In genomic region chr16:53098526-53099317, GRCh38 we compare ENCODE assay signal across 8 cellular contexts. TPM values are rescaled to one million over a fixed set of nuclear protein-coding genes. Genes with fewer than 3 reads are reported as not detected.
DNase-seq lines count a peak whose midpoint lies in the region; ATAC-seq and TF ChIP-seq lines count a peak whose summit lies in the region.

No MANE protein-coding gene starts in this region.

- H3K4me3 ChIP-seq in AG10803 (ENCODE audit: low read length) (peak overlapping the region; percentile 52), mucosa of rectum (ENCODE audit: low read length in 2 of 2) (peak overlapping the region; percentile 71), stomach (peak overlapping the region; percentile 40 to 50 (median 44))

- peaks cover 5% of the 10 kb centered on the region for H3K36me3 Mint-ChIP-seq in activated CD8-positive, alpha-beta memory T cell treated with anti-CD3 and anti-CD28 coated beads, Interleukin-2, amount 10 ng/mL, durations not matched to agents 7 days and 5 days

- H3K4me3 Mint-ChIP-seq in activated CD8-positive, alpha-beta memory T cell treated with anti-CD3 and anti-CD28 coated beads, Interleukin-2, amount 10 ng/mL, durations not matched to agents 7 days and 5 days = peak overlapping the region; percentile 68

- H3K27me3 Mint-ChIP-seq in activated CD8-positive, alpha-beta memory T cell treated with anti-CD3 and anti-CD28 coated beads, Interleukin-2, amount 10 ng/mL, durations not matched to agents 7 days and 5 days = no peaks in the 10 kb centered on the region

- H3K9me3 ChIP-seq in mucosa of rectum (ENCODE audit: control insufficient read depth in 2 of 2, low read length in 2 of 2) (no peaks in the 10 kb centered on the region), stomach (no peaks in the 10 kb centered on the region)

- TF ChIP-seq CTCF in AG10803 (conservative IDR thresholded peaks at IDR 0.05; ENCODE audit: low read length) = no peak
- TF ChIP-seq CTCF in stomach (IDR thresholded peaks at IDR 0.05) = no peak

- peak overlapping the region; percentile 57 to 67 for H3K9ac ChIP-seq in mucosa of rectum (ENCODE audit: low read depth in 1 of 2, low read length in 2 of 2)

- H3K27ac ChIP-seq in mucosa of rectum (ENCODE audit: low read depth in 2 of 2, low read length in 2 of 2) (peak overlapping the region; percentile 97), stomach (peak overlapping the region; percentile 90 to 98 (median 96))

- H3K4me1 Mint-ChIP-seq in activated CD8-positive, alpha-beta memory T cell treated with anti-CD3 and anti-CD28 coated beads, Interleukin-2, amount 10 ng/mL, durations not matched to agents 7 days and 5 days = peaks cover 36% of the 10 kb centered on the region

- 15 to 26% (median 19%) methylated on average over 14 to 16 of the region's 16 CpGs for WGBS in stomach, 5 donors

- TF ChIP-seq EP300 in stomach (IDR thresholded peaks at IDR 0.05) = no peak

- H3K27me3 ChIP-seq in mucosa of rectum (ENCODE audit: control insufficient read depth in 2 of 2, insufficient read depth in 2 of 2, low read length in 2 of 2) (no peaks in the 10 kb centered on the region), stomach (no peaks in the 10 kb centered on the region)

- intact Hi-C loops in stomach (cut with DNase I; ENCODE audit: low total_unique reads) = no loop called here

- H3K4me1 ChIP-seq in mucosa of rectum (ENCODE audit: control insufficient read depth in 2 of 2, insufficient read depth in 2 of 2, low read length in 2 of 2) (peaks cover 27 to 52% of the 10 kb centered on the region in 2 donors), stomach (peaks cover 38 to 72% (median 56%) of the 10 kb centered on the region in 4 donors)

- no peaks in the 10 kb centered on the region for H3K9me3 Mint-ChIP-seq in activated CD8-positive, alpha-beta memory T cell treated with anti-CD3 and anti-CD28 coated beads, Interleukin-2, amount 10 ng/mL, durations not matched to agents 7 days and 5 days (ENCODE audit: low read depth)

- peak; percentile 92 for DNase-seq in AG10803 (ENCODE audit: low read depth)
- peak; percentile 42 for DNase-seq in NCI-H774 (lab: John Stamatoyannopoulos, UW)
- DNase-seq in activated CD8-positive, alpha-beta memory T cell treated with anti-CD3 and anti-CD28 coated beads, Interleukin-2, amount 10 ng/mL, durations not matched to agents 7 days and 5 days = peak; percentile 73
- peak; percentile 57 to 61 for DNase-seq in erythroblast (lab: John Stamatoyannopoulos, UW)
- peak; percentile 76 for DNase-seq in stomach

- H3K36me3 ChIP-seq in mucosa of rectum (ENCODE audit: control insufficient read depth in 2 of 2, insufficient read depth in 2 of 2, low read length in 2 of 2) = no peaks in the 10 kb centered on the region
- H3K36me3 ChIP-seq in stomach = no peaks in the 10 kb centered on the region

- ATAC-seq in GM18870 (IDR thresholded peaks at IDR 0.05; ENCODE audit: unreplicated experiment) (peak; percentile 54), HG03103 (IDR thresholded peaks at IDR 0.05; ENCODE audit: low read depth, unreplicated experiment) (peak; percentile 45)
- peak; percentile 76 for ATAC-seq in activated CD8-positive, alpha-beta memory T cell treated with anti-CD3 and anti-CD28 coated beads, Interleukin-2, amount 10 ng/mL, durations not matched to agents 7 days and 5 days

- peak overlapping the region; percentile 86 for H3K27ac Mint-ChIP-seq in activated CD8-positive, alpha-beta memory T cell treated with anti-CD3 and anti-CD28 coated beads, Interleukin-2, amount 10 ng/mL, durations not matched to agents 7 days and 5 days

- CTCF ChIA-PET in activated CD8-positive, alpha-beta memory T cell treated with anti-CD3 and anti-CD28 coated beads, Interleukin-2, amount 10 ng/mL, durations not matched to agents 7 days and 5 days (lab: Charles Lee) = interaction anchor here (0.6 to 5.2 kb wide), 10 partner anchors 10 to 109 kb away, joined by 3 to 29 read pairs (median 6); partner anchors contain the start of gene CHD9

- TF ChIP-seq POLR2A in erythroblast (IDR thresholded peaks at IDR 0.05; ENCODE audit: low read length) = no peak
- TF ChIP-seq POLR2A in stomach (IDR thresholded peaks at IDR 0.05) = no peak

RNA-seq across cellular contexts. Expression of gene CHD9, which starts 43.9 kb away (rescaled TPM):
- 10 to 100 TPM; 23.7 to 32.7 TPM for total RNA-seq in activated CD8-positive, alpha-beta memory T cell treated with anti-CD3 and anti-CD28 coated beads, Interleukin-2, amount 10 ng/mL, durations not matched to agents 7 days and 5 days
- total RNA-seq in stomach = 100 to 1,000 TPM in 2 of 5 donors, 10 to 100 TPM in 3; 26.6 to 224 (median 78.1) TPM
- polyA plus RNA-seq in stomach = 1 to 10 TPM; 8.1 to 9.7 (median 8.7) TPM

RNA-seq across cellular contexts. Expression of gene CHD9NB, which starts 46.0 kb away (rescaled TPM):
- under 1 TPM; 0.52 to 0.79 TPM for total RNA-seq in activated CD8-positive, alpha-beta memory T cell treated with anti-CD3 and anti-CD28 coated beads, Interleukin-2, amount 10 ng/mL, durations not matched to agents 7 days and 5 days
- 1 to 10 TPM in 1 of 5 donors, under 1 TPM in 3, not detected in 1; 0.58 to 8.2 (median 0.81) TPM for total RNA-seq in stomach
- polyA plus RNA-seq in stomach = 1 to 10 TPM in 2 of 3 donors, under 1 TPM in 1; 0.93 to 1.7 (median 1.1) TPM

Comparison
In these comparisons a context has a peak if more than half of its experiments do, and no peak if none do; other contexts are left out.
1. Peak in every context shown above with its lines: DNase-seq, ATAC-seq, H3K4me3 ChIP-seq and H3K27ac ChIP-seq.
2. DNase-seq: peak in every context shown above with its lines; median percentile 92 in AG10803; 76 in stomach; 73 in activated CD8-positive, alpha-beta memory T cell treated with anti-CD3 and anti-CD28 coated beads, Interleukin-2, amount 10 ng/mL, durations not matched to agents 7 days and 5 days; 59 in erythroblast; 42 in NCI-H774.